Comparison of ENCODE assay signal across 17 cellular contexts in genomic region chr2:97851172-97851571, GRCh38.
"Had no signal": no experiment of that assay in that cellular context is flagged by ENCODE, and none has a peak within 500 bp of the region (broad histone marks: within the 10 kb centered on the region; RNA-seq: fewer than 3 reads in every experiment).

No MANE protein-coding gene starts in this region.

- DNase-seq: activated CD4-positive, CD25-positive, alpha-beta regulatory T cell; activated CD8-positive, alpha-beta memory T cell treated with anti-CD3 and anti-CD28 coated beads, Interleukin-2, amount 50 U/mL, for 48 hours; activated effector memory CD4-positive, alpha-beta T cell treated with Interleukin-2 at 50 U/mL for 16 hours; activated naive CD8-positive, alpha-beta T cell treated with anti-CD3 and anti-CD28 coated beads, Interleukin-2, amount 10 ng/mL, durations not matched to agents 7 days and 5 days; aorta; cerebellar nuclear complex; effector memory CD4-positive, alpha-beta T cell; foreskin melanocyte; left ventricle myocardium inferior; mucosa of descending colon; posterior cingulate gyrus; retina; stimulated activated naive B cell treated with anti-CD40 and anti-IgM and Interleukin-4, amounts not matched to agents 10 μg/mL and 1 μg/mL and 100 μg/mL, for 72 hours; transverse colon had no signal

- H3K36me3 ChIP-seq: left ventricle myocardium inferior, transverse colon, vagina had no signal

- H3K27ac ChIP-seq: left ventricle myocardium inferior, transverse colon, vagina had no signal

- H3K4me3 ChIP-seq: left ventricle myocardium inferior, mucosa of descending colon, transverse colon, vagina had no signal

- H3K9me3 Mint-ChIP-seq: activated naive CD8-positive, alpha-beta T cell treated with anti-CD3 and anti-CD28 coated beads, Interleukin-2, amount 10 ng/mL, durations not matched to agents 7 days and 5 days; dendritic cell treated with granulocyte-macrophage colony-stimulating factor and Interleukin-4, amounts not matched to agents 40 ng/mL and 50 ng/mL, for 4 days; stimulated activated naive B cell treated with anti-CD40 and anti-IgM and Interleukin-4, amounts not matched to agents 10 μg/mL and 1 μg/mL and 100 μg/mL, for 72 hours had no signal

- ATAC-seq: mucosa of descending colon; naive thymus-derived CD4-positive, alpha-beta T cell; stimulated activated naive B cell treated with anti-CD40 and anti-IgM and Interleukin-4, amounts not matched to agents 10 μg/mL and 1 μg/mL and 100 μg/mL, for 72 hours had no signal

- H3K27me3 ChIP-seq: transverse colon, vagina had no signal

- H3K27ac Mint-ChIP-seq: activated naive CD8-positive, alpha-beta T cell treated with anti-CD3 and anti-CD28 coated beads, Interleukin-2, amount 10 ng/mL, durations not matched to agents 7 days and 5 days; dendritic cell treated with granulocyte-macrophage colony-stimulating factor and Interleukin-4, amounts not matched to agents 40 ng/mL and 50 ng/mL, for 4 days; stimulated activated naive B cell treated with anti-CD40 and anti-IgM and Interleukin-4, amounts not matched to agents 10 μg/mL and 1 μg/mL and 100 μg/mL, for 72 hours had no signal

- H3K27me3 Mint-ChIP-seq: activated naive CD8-positive, alpha-beta T cell treated with anti-CD3 and anti-CD28 coated beads, Interleukin-2, amount 10 ng/mL, durations not matched to agents 7 days and 5 days; dendritic cell treated with granulocyte-macrophage colony-stimulating factor and Interleukin-4, amounts not matched to agents 40 ng/mL and 50 ng/mL, for 4 days; naive thymus-derived CD4-positive, alpha-beta T cell; stimulated activated naive B cell treated with anti-CD40 and anti-IgM and Interleukin-4, amounts not matched to agents 10 μg/mL and 1 μg/mL and 100 μg/mL, for 72 hours had no signal

- H3K9me3 ChIP-seq: left ventricle myocardium inferior, mucosa of descending colon, transverse colon, vagina had no signal

- H3K4me3 Mint-ChIP-seq: activated naive CD8-positive, alpha-beta T cell treated with anti-CD3 and anti-CD28 coated beads, Interleukin-2, amount 10 ng/mL, durations not matched to agents 7 days and 5 days; dendritic cell treated with granulocyte-macrophage colony-stimulating factor and Interleukin-4, amounts not matched to agents 40 ng/mL and 50 ng/mL, for 4 days; stimulated activated naive B cell treated with anti-CD40 and anti-IgM and Interleukin-4, amounts not matched to agents 10 μg/mL and 1 μg/mL and 100 μg/mL, for 72 hours had no signal
